In genomic region chr1:7941437-7941793, GRCh38 we compare ENCODE assay signal across 1 cellular context.
TF ChIP-seq lines count a peak whose summit lies in the region.

No MANE protein-coding gene starts in this region.

TF ChIP-seq in HCT116, 20 proteins besides CTCF, POLR2A, EP300 and RAD21:
- TF ChIP-seq MAX (IDR thresholded peaks at IDR 0.05) = no peak
- no peak for TF ChIP-seq REST (IDR thresholded peaks at IDR 0.05; ENCODE audit: low read depth)
- TF ChIP-seq ZBTB33 (IDR thresholded peaks at IDR 0.05; ENCODE audit: extremely low read depth, insufficient replicate concordance, low read length) = no peak
- no peak for TF ChIP-seq SP1 (IDR thresholded peaks at IDR 0.05; ENCODE audit: low read depth)
- no peak for TF ChIP-seq TCF7L2 (IDR thresholded peaks at IDR 0.05; ENCODE audit: borderline replicate concordance, extremely low read depth, insufficient read depth, insufficient read length)
- no peak for TF ChIP-seq ZNF274 (IDR thresholded peaks at IDR 0.05; ENCODE audit: low read depth, low read length)
- TF ChIP-seq CBX3 (IDR thresholded peaks at IDR 0.05; ENCODE audit: low read depth) = no peak
- no peak for TF ChIP-seq EGR1 (IDR thresholded peaks at IDR 0.05; ENCODE audit: low read depth)
- no peak for TF ChIP-seq EZH2 (IDR thresholded peaks at IDR 0.05)
- no peak for TF ChIP-seq FOSL1 (IDR thresholded peaks at IDR 0.05; ENCODE audit: low read depth)
- TF ChIP-seq YY1 (IDR thresholded peaks at IDR 0.05; ENCODE audit: extremely low read depth, insufficient replicate concordance, low read depth, low read length) = no peak
- TF ChIP-seq ZFX (IDR thresholded peaks at IDR 0.05) = no peak
- TF ChIP-seq EZH2phosphoT487 (IDR thresholded peaks at IDR 0.05; ENCODE audit: borderline replicate concordance) = no peak
- TF ChIP-seq ATF3 (IDR thresholded peaks at IDR 0.05) = no peak
